18 cellular contexts compared by ENCODE assay signal in genomic region chr4:2742823-2743517, GRCh38. TPM values are rescaled to one million over a fixed set of nuclear protein-coding genes. Genes with fewer than 3 reads are reported as not detected.
DNase-seq lines count a peak whose midpoint lies in the region; ATAC-seq, FAIRE-seq and TF ChIP-seq lines count a peak whose summit lies in the region.
"Had no signal": no experiment of that assay in that cellular context is flagged by ENCODE, and none has a peak within 500 bp of the region (broad histone marks: within the 10 kb centered on the region; RNA-seq: fewer than 3 reads in every experiment).

No MANE protein-coding gene starts in this region.

- H3K4me3 Mint-ChIP-seq in activated naive CD4-positive, alpha-beta T cell treated with anti-CD3 and anti-CD28 coated beads for 36 hours = no peak overlapping the region
- no peak overlapping the region for H3K4me3 Mint-ChIP-seq in effector memory CD8-positive, alpha-beta T cell
- no peak overlapping the region for H3K4me3 Mint-ChIP-seq in stimulated activated naive B cell treated with anti-CD40 and anti-IgM and Interleukin-4, amounts not matched to agents 10 μg/mL and 1 μg/mL and 100 μg/mL, for 72 hours
- H3K4me3 Mint-ChIP-seq: activated T-helper 1 cell treated with anti-CD3 and anti-CD28 coated beads, Interleukin-12 subunit alpha, Interleukin-12 subunit beta, Interleukin-2, Interleukin-4 antibody, amounts not matched to agents 30 ng/mL and 10 ng/mL and 1 ng/mL, durations not matched to agents 14 hours and 24 hours and 36 hours; brain; CD4-positive, alpha-beta T cell had no signal

- no peak for ATAC-seq in GM18505 (IDR thresholded peaks at IDR 0.05; ENCODE audit: unreplicated experiment)
- ATAC-seq in effector memory CD8-positive, alpha-beta T cell (replicated peaks) = no peak
- ATAC-seq in stimulated activated naive B cell treated with anti-CD40 and anti-IgM and Interleukin-4, amounts not matched to agents 10 μg/mL and 1 μg/mL and 100 μg/mL, for 72 hours (replicated peaks) = no peak
- no peak for ATAC-seq in GM21619 (IDR thresholded peaks at IDR 0.05; ENCODE audit: unreplicated experiment)

- intact Hi-C loops in activated naive CD4-positive, alpha-beta T cell treated with anti-CD3 and anti-CD28 coated beads for 36 hours (cut with micrococcal nuclease) = no loop called here

- no peak for FAIRE-seq in GM12892 (lab: Jason Lieb, UNC)

- TF ChIP-seq POLR2A in GM18505 (IDR thresholded peaks at IDR 0.05; ENCODE audit: borderline replicate concordance, extremely low read depth, insufficient read depth, insufficient read length) = peak; percentile 14
- TF ChIP-seq POLR2A in GM12892 (IDR thresholded peaks at IDR 0.05; ENCODE audit: low read depth, low read length) = no peak

- H3K9me3 Mint-ChIP-seq in activated naive CD4-positive, alpha-beta T cell treated with anti-CD3 and anti-CD28 coated beads for 36 hours = no peaks in the 10 kb centered on the region
- peaks cover 0 to 6% of the 10 kb centered on the region in 2 donors for H3K9me3 Mint-ChIP-seq in effector memory CD8-positive, alpha-beta T cell
- peaks cover 0 to 3% of the 10 kb centered on the region in 2 donors for H3K9me3 Mint-ChIP-seq in stimulated activated naive B cell treated with anti-CD40 and anti-IgM and Interleukin-4, amounts not matched to agents 10 μg/mL and 1 μg/mL and 100 μg/mL, for 72 hours
- H3K9me3 Mint-ChIP-seq: CD4-positive, alpha-beta T cell had no signal

- DNase-seq in activated naive CD4-positive, alpha-beta T cell treated with anti-CD3 and anti-CD28 coated beads for 36 hours = no peak
- no peak for DNase-seq in activated naive CD4-positive, alpha-beta T cell treated with Interleukin-2 at 50 U/mL for 16 hours
- DNase-seq in effector memory CD8-positive, alpha-beta T cell = no peak
- DNase-seq in stimulated activated naive B cell treated with anti-CD40 and anti-IgM and Interleukin-4, amounts not matched to agents 10 μg/mL and 1 μg/mL and 100 μg/mL, for 72 hours = no peak
- DNase-seq in GM12892 (ENCODE audit: insufficient read length) (no peak), NOMO-1 (lab: John Stamatoyannopoulos, UW; ENCODE audit: unreplicated experiment in 2 of 2) (no peak)
- DNase-seq: activated CD4-positive, CD25-positive, alpha-beta regulatory T cell; CD4-positive, alpha-beta T cell; dermis blood vessel endothelial cell; DMS79; NCI-H2107; NCI-H524; stimulated activated CD4-positive, alpha-beta T cell treated with anti-CD3 and anti-CD28 coated beads, Interleukin-4, amount 100 ng/mL, for 4 hours; T-helper 9 cell had no signal

- peaks cover 41% of the 10 kb centered on the region for H3K4me1 Mint-ChIP-seq in activated naive CD4-positive, alpha-beta T cell treated with anti-CD3 and anti-CD28 coated beads for 36 hours (ENCODE audit: low read depth)
- peaks cover 26 to 33% of the 10 kb centered on the region in 2 donors for H3K4me1 Mint-ChIP-seq in effector memory CD8-positive, alpha-beta T cell (ENCODE audit: low read depth in 2 of 2)
- peaks cover 38 to 61% of the 10 kb centered on the region in 2 donors for H3K4me1 Mint-ChIP-seq in stimulated activated naive B cell treated with anti-CD40 and anti-IgM and Interleukin-4, amounts not matched to agents 10 μg/mL and 1 μg/mL and 100 μg/mL, for 72 hours
- H3K4me1 Mint-ChIP-seq: brain had no signal

- H3K27ac Mint-ChIP-seq in activated naive CD4-positive, alpha-beta T cell treated with anti-CD3 and anti-CD28 coated beads for 36 hours = peak overlapping the region; percentile 50
- H3K27ac Mint-ChIP-seq in effector memory CD8-positive, alpha-beta T cell = peak overlapping the region; percentile 71 to 98
- peak overlapping the region; percentile 31 for H3K27ac Mint-ChIP-seq in stimulated activated naive B cell treated with anti-CD40 and anti-IgM and Interleukin-4, amounts not matched to agents 10 μg/mL and 1 μg/mL and 100 μg/mL, for 72 hours
- H3K27ac Mint-ChIP-seq: brain; CD4-positive, alpha-beta T cell had no signal

- no peaks in the 10 kb centered on the region for H3K27me3 Mint-ChIP-seq in activated naive CD4-positive, alpha-beta T cell treated with anti-CD3 and anti-CD28 coated beads for 36 hours (ENCODE audit: low read depth)
- no peaks in the 10 kb centered on the region for H3K27me3 Mint-ChIP-seq in effector memory CD8-positive, alpha-beta T cell
- no peaks in the 10 kb centered on the region for H3K27me3 Mint-ChIP-seq in stimulated activated naive B cell treated with anti-CD40 and anti-IgM and Interleukin-4, amounts not matched to agents 10 μg/mL and 1 μg/mL and 100 μg/mL, for 72 hours
- H3K27me3 Mint-ChIP-seq: CD4-positive, alpha-beta T cell had no signal

- H3K36me3 Mint-ChIP-seq in activated naive CD4-positive, alpha-beta T cell treated with anti-CD3 and anti-CD28 coated beads for 36 hours (ENCODE audit: low read depth) = peaks cover 53% of the 10 kb centered on the region
- peaks cover 56% of the 10 kb centered on the region for H3K36me3 Mint-ChIP-seq in effector memory CD8-positive, alpha-beta T cell (ENCODE audit: insufficient read depth)
- peaks cover 72 to 74% of the 10 kb centered on the region in 2 donors for H3K36me3 Mint-ChIP-seq in stimulated activated naive B cell treated with anti-CD40 and anti-IgM and Interleukin-4, amounts not matched to agents 10 μg/mL and 1 μg/mL and 100 μg/mL, for 72 hours

- CTCF ChIA-PET in activated naive CD4-positive, alpha-beta T cell treated with anti-CD3 and anti-CD28 coated beads for 36 hours (lab: Charles Lee) = interaction anchor here (0.6 kb wide), 1 partner anchor 69 kb away, joined by 3 read pairs; no protein-coding TSS in a partner anchor

RNA-seq across cellular contexts. Expression of gene TNIP2, which starts 13.2 kb away (rescaled TPM):
- 10 to 100 TPM; 54.2 to 55.0 TPM for total RNA-seq in activated naive CD4-positive, alpha-beta T cell treated with anti-CD3 and anti-CD28 coated beads for 36 hours
- polyA plus RNA-seq in GM12892 (2012; ENCODE audit: missing spikeins) = 35.5 TPM

RNA-seq across cellular contexts. Expression of gene SH3BP2, which starts 49.9 kb away (rescaled TPM):
- total RNA-seq in activated naive CD4-positive, alpha-beta T cell treated with anti-CD3 and anti-CD28 coated beads for 36 hours = 10 to 100 TPM; 45.7 to 47.4 TPM
- polyA plus RNA-seq in GM12892 (2012; ENCODE audit: missing spikeins) = 27.8 TPM

Comparison
In these comparisons a context has a peak if more than half of its experiments do, and no peak if none do; other contexts are left out.
1. H3K27ac Mint-ChIP-seq: peak in every context shown above with its lines; median percentile 84 in effector memory CD8-positive, alpha-beta T cell; 50 in activated naive CD4-positive, alpha-beta T cell treated with anti-CD3 and anti-CD28 coated beads for 36 hours; 31 in stimulated activated naive B cell treated with anti-CD40 and anti-IgM and Interleukin-4, amounts not matched to agents 10 μg/mL and 1 μg/mL and 100 μg/mL, for 72 hours.